Comparison of ENCODE assay signal across 15 cellular contexts in the genomic region with DNA sequence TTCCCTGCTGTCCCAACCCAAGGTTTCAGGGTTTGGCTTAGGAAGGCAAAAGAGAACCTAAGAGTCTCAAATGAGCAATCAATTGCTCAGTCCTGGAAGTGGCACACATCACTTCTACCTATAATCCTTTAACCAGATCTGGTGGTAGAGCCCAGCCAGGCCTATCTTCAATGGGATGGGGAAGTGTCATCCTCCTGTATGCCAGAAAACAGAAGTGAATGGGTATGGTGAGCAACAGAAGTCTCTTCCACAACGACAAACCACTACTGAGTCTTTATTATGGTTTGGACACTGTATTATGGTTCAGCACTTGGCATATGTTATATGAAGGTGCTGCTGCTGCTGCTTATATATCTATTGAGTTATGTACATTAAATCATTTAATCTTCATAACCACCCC. TPM values are rescaled to one million over a fixed set of nuclear protein-coding genes. Genes with fewer than 3 reads are reported as not detected.
A peak's percentile ranks its signal among the peaks of the same experiment; 100 is the strongest.
DNase-seq lines count a peak whose midpoint lies in the region; ATAC-seq lines count a peak whose summit lies in the region.
"Had no signal": no experiment of that assay in that cellular context is flagged by ENCODE, and none has a peak within 500 bp of the region (broad histone marks: within the 10 kb centered on the region; RNA-seq: fewer than 3 reads in every experiment).

No MANE protein-coding gene starts in this region.

- H3K9ac ChIP-seq in skeletal muscle satellite cell (ENCODE audit: low read depth, low read length): no peak overlapping the region

- ATAC-seq in GM21515 (IDR thresholded peaks at IDR 0.05; ENCODE audit: unreplicated experiment): no peak
- ATAC-seq: T-cell had no signal

- H3K4me3 ChIP-seq in SJCRH30: no peak overlapping the region
- no peak overlapping the region for H3K4me3 ChIP-seq in skeletal muscle satellite cell (ENCODE audit: low read length)
- H3K4me3 ChIP-seq: HAP-1 had no signal

- H3K36me3 ChIP-seq in SJCRH30 (no peaks in the 10 kb centered on the region; the same call in none of the 2 replicates), skeletal muscle satellite cell (ENCODE audit: insufficient read depth, low read length) (no peaks in the 10 kb centered on the region)
- H3K36me3 ChIP-seq: HAP-1 had no signal

- H3K27me3 ChIP-seq in SJCRH30: no peaks in the 10 kb centered on the region
- no peaks in the 10 kb centered on the region for H3K27me3 ChIP-seq in skeletal muscle satellite cell (ENCODE audit: control insufficient read depth, insufficient read depth, low read length)

- H3K9me3 ChIP-seq in SJCRH30 (replicated peaks) (peaks cover 18% of the 10 kb centered on the region), skeletal muscle satellite cell (replicated peaks; ENCODE audit: low read length) (no peaks in the 10 kb centered on the region)
- H3K9me3 ChIP-seq: HAP-1 had no signal

- peaks cover 20% of the 10 kb centered on the region for H3K4me1 ChIP-seq in SJCRH30
- peaks cover 28% of the 10 kb centered on the region for H3K4me1 ChIP-seq in skeletal muscle satellite cell (ENCODE audit: control insufficient read depth, insufficient read depth, low read length)

- peak overlapping the region; percentile 24 for H3K4me2 ChIP-seq in skeletal muscle satellite cell (ENCODE audit: low read length)

- H3K27ac ChIP-seq in SJCRH30: peak overlapping the region; percentile 19; the same call in 1 of the 2 replicates
- H3K27ac ChIP-seq: RWPE1 had no signal

- DNase-seq in HK-2 (ENCODE audit: unreplicated experiment) (peak; percentile 49), SJCRH30 (no peak), iris pigment epithelial cell (ENCODE audit: low read depth) (peak; percentile 22), AG08395 (ENCODE audit: low spot score) (no peak), SW480 (ENCODE audit: low spot score) (no peak)
- DNase-seq: C1 segment of cervical spinal cord, NCI-H1105 treated with DMSO at 0.1 percent for 48 hours, NCI-H187, NCI-H446 treated with DMSO at 0.1 percent for 48 hours, NCI-H82, T-cell had no signal

RNA-seq across cellular contexts. Expression of a gene that starts 3.0 kb away (rescaled TPM):
- total RNA-seq in SJCRH30 (2014; rRNA removed; shearing (Covaris generic)): 141 and 145 TPM in 2 replicates
- 142 and 151 TPM in 2 replicates for total RNA-seq in skeletal muscle satellite cell (2012; rRNA removed)

Comparison
In these comparisons a context has a peak if more than half of its experiments do, and no peak if none do; other contexts are left out.
1. DNase-seq: peak in HK-2 (single experiment) and iris pigment epithelial cell (single experiment); none in SJCRH30 (0 of 2), AG08395 (single experiment) and SW480 (single experiment).